Comparison of ENCODE assay signal across 11 cellular contexts in the genomic region with DNA sequence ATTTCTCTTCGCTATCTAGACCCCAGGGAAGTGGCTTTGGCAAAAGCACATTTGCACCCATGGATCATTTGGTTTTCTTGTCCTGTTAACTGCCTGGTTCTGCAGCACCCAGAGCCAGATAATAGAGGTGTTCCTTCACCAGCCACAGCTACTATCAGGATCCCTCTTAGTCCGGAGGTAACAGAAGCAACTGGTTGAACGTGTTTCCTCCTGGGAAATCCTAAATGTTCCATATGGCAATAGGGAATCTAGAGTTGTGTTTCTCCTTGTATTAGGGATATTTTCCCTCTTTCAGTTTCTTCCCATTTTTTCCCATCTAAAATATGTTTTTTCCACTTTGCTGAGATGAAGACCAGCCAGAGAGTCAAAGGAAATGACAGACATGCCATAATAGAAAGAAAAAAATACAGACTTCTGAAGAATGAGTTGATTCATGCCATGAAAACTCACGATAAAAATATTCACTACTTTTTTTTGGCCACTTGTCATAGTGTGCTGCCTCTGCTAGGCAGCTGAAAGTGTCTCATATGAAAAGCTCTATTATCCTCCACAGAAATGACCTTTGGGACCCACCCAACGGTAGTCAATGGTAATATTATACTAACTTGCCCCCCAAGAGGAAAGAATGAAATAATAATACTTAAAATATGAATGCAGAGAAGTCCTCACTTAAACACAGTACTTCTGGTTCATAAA.
DNase-seq lines count a peak whose midpoint lies in the region; ATAC-seq and TF ChIP-seq lines count a peak whose summit lies in the region.
"Had no signal": no experiment of that assay in that cellular context is flagged by ENCODE, and none has a peak within 500 bp of the region (broad histone marks: within the 10 kb centered on the region; RNA-seq: fewer than 3 reads in every experiment).

No MANE protein-coding gene starts in this region.

- H3K27me3 Mint-ChIP-seq in type B pancreatic cell = peaks cover 32% of the 10 kb centered on the region
- H3K27me3 Mint-ChIP-seq in natural killer cell treated with Interleukin-12 subunit alpha and Interleukin-12 subunit beta and Interleukin-15 and Interleukin-18, amount 100 ng/mL, for 72 hours = peaks cover 9 to 27% of the 10 kb centered on the region in 2 donors

- no peak overlapping the region for H3K4me3 ChIP-seq in astrocyte of the spinal cord (ENCODE audit: low read depth, low read length)

- H3K9me3 Mint-ChIP-seq in type B pancreatic cell = no peaks in the 10 kb centered on the region
- no peaks in the 10 kb centered on the region for H3K9me3 Mint-ChIP-seq in natural killer cell treated with Interleukin-12 subunit alpha and Interleukin-12 subunit beta and Interleukin-15 and Interleukin-18, amount 100 ng/mL, for 72 hours
- H3K9me3 Mint-ChIP-seq: activated T-cell treated with anti-CD3 and anti-CD28 coated beads, Interleukin-2, amount 50 U/mL, for 72 hours; memory B cell had no signal

- peak overlapping the region; percentile 64 for H3K4me3 Mint-ChIP-seq in type B pancreatic cell
- H3K4me3 Mint-ChIP-seq in natural killer cell treated with Interleukin-12 subunit alpha and Interleukin-12 subunit beta and Interleukin-15 and Interleukin-18, amount 100 ng/mL, for 72 hours = no peak overlapping the region

- no peaks in the 10 kb centered on the region for H3K36me3 Mint-ChIP-seq in type B pancreatic cell
- no peaks in the 10 kb centered on the region for H3K36me3 Mint-ChIP-seq in natural killer cell treated with Interleukin-12 subunit alpha and Interleukin-12 subunit beta and Interleukin-15 and Interleukin-18, amount 100 ng/mL, for 72 hours
- H3K36me3 Mint-ChIP-seq: memory B cell had no signal

- in situ Hi-C loops in astrocyte of the spinal cord (cut with HindIII; ENCODE audit: low sequenced_read_pairs) = no loop called here

- H3K27ac Mint-ChIP-seq in type B pancreatic cell = peak overlapping the region; percentile 84
- no peak overlapping the region for H3K27ac Mint-ChIP-seq in natural killer cell treated with Interleukin-12 subunit alpha and Interleukin-12 subunit beta and Interleukin-15 and Interleukin-18, amount 100 ng/mL, for 72 hours
- H3K27ac Mint-ChIP-seq: memory B cell had no signal

- DNase-seq in LHCN-M2 (ENCODE audit: low read depth) (peak; percentile 69), astrocyte of the spinal cord (ENCODE audit: low read depth, low spot score) (peak; percentile 56), kidney glomerular epithelial cell (lab: John Stamatoyannopoulos, UW) (peak; percentile 13), type B pancreatic cell (ENCODE audit: extremely low spot score, unreplicated experiment) (no peak)
- no peak for DNase-seq in natural killer cell treated with Interleukin-12 subunit alpha and Interleukin-12 subunit beta and Interleukin-15 and Interleukin-18, amount 100 ng/mL, for 72 hours (ENCODE audit: low spot score)
- DNase-seq: activated T-cell treated with anti-CD3 and anti-CD28 coated beads, Interleukin-2, amount 50 U/mL, for 72 hours; Karpas-422; NCI-H2029 treated with DMSO at 0.1 percent for 48 hours had no signal

- no peak for ATAC-seq in GM21423 (IDR thresholded peaks at IDR 0.05; ENCODE audit: unreplicated experiment)
- no peak for ATAC-seq in natural killer cell treated with Interleukin-12 subunit alpha and Interleukin-12 subunit beta and Interleukin-15 and Interleukin-18, amount 100 ng/mL, for 72 hours
- no peak for ATAC-seq in HG02885 (IDR thresholded peaks at IDR 0.05; ENCODE audit: poor library complexity, unreplicated experiment)

- no peak for TF ChIP-seq CTCF in astrocyte of the spinal cord (IDR thresholded peaks at IDR 0.05; ENCODE audit: low read depth, low read length)
- no peak for TF ChIP-seq CTCF in type B pancreatic cell (conservative IDR thresholded peaks at IDR 0.05)

- peaks cover 38% of the 10 kb centered on the region for H3K4me1 Mint-ChIP-seq in type B pancreatic cell (ENCODE audit: unreplicated experiment)
- peaks cover 0 to 4% of the 10 kb centered on the region in 2 donors for H3K4me1 Mint-ChIP-seq in natural killer cell treated with Interleukin-12 subunit alpha and Interleukin-12 subunit beta and Interleukin-15 and Interleukin-18, amount 100 ng/mL, for 72 hours (ENCODE audit: low read depth in 2 of 2)

Comparison
In these comparisons a context has a peak if more than half of its experiments do, and no peak if none do; other contexts are left out.
1. DNase-seq: peak in LHCN-M2 (single experiment), astrocyte of the spinal cord (single experiment) and kidney glomerular epithelial cell (single experiment); none in type B pancreatic cell (single experiment) and natural killer cell treated with Interleukin-12 subunit alpha and Interleukin-12 subunit beta and Interleukin-15 and Interleukin-18, amount 100 ng/mL, for 72 hours (single experiment).